ENCODE assay signal across 11 cellular contexts in the genomic region with DNA sequence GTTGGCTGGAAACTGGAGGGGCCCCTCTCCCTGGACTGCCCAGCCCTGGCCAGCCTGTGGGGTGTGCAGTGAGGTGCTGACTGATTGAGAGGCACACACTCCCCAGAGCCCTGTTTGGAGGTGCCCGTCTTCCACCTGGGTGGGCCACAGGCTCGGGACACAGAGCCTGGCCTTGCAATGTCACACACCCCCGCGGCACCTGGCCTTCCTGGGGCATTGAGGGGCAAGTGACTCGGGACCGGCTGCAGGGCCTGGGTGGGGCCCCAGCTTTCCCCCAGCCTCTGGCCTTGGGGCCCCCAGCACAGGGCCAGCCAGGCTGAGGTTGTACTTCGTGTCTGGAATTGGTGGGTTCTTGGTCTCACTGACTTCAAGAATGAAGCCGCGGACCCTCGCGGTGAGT. TPM values are rescaled to one million over a fixed set of nuclear protein-coding genes. Genes with fewer than 3 reads are reported as not detected.
"Had no signal": no experiment of that assay in that cellular context is flagged by ENCODE, and none has a peak within 500 bp of the region (broad histone marks: within the 10 kb centered on the region; RNA-seq: fewer than 3 reads in every experiment).

No MANE protein-coding gene starts in this region.

- H3K36me3 ChIP-seq: HAP-1 had no signal

- H3K4me3 ChIP-seq: GM23248, HAP-1, K562 had no signal

- H3K9ac ChIP-seq: GM23248 had no signal

- H2AFZ ChIP-seq: GM23248 had no signal

- ATAC-seq: HCT116, K562 had no signal

- FAIRE-seq: K562 had no signal

- H3K9me3 ChIP-seq: HAP-1 had no signal

- H3K4me1 ChIP-seq: HAP-1 had no signal

- DNase-seq: GM23248, GOT3, H7, HFFc6, IMR-90 had no signal

- H3K27ac ChIP-seq: GM23248, HL-60 had no signal

RNA-seq across cellular contexts. Expression of a gene that starts 13.9 kb away (rescaled TPM):
- total RNA-seq: GM23248, H4, HFFc6, HT1080, IMR-90, K562 had no signal
- polyA plus RNA-seq: IMR-90 had no signal
